In genomic region chr5:151615431-151615830, GRCh38 we compare ENCODE assay signal across 1 cellular context.
TF ChIP-seq lines count a peak whose summit lies in the region.

No MANE protein-coding gene starts in this region.

TF ChIP-seq in HCT116, 20 proteins besides CTCF, POLR2A, EP300 and RAD21 (continued from another document):
- no peak for TF ChIP-seq YY1 (IDR thresholded peaks at IDR 0.05; ENCODE audit: extremely low read depth, insufficient replicate concordance, low read depth, low read length)
- no peak for TF ChIP-seq ELF1 (IDR thresholded peaks at IDR 0.05; ENCODE audit: borderline replicate concordance, low read depth)
- no peak for TF ChIP-seq REST (IDR thresholded peaks at IDR 0.05; ENCODE audit: low read depth)
